Comparison of ENCODE assay signal across 8 cellular contexts in the genomic region with DNA sequence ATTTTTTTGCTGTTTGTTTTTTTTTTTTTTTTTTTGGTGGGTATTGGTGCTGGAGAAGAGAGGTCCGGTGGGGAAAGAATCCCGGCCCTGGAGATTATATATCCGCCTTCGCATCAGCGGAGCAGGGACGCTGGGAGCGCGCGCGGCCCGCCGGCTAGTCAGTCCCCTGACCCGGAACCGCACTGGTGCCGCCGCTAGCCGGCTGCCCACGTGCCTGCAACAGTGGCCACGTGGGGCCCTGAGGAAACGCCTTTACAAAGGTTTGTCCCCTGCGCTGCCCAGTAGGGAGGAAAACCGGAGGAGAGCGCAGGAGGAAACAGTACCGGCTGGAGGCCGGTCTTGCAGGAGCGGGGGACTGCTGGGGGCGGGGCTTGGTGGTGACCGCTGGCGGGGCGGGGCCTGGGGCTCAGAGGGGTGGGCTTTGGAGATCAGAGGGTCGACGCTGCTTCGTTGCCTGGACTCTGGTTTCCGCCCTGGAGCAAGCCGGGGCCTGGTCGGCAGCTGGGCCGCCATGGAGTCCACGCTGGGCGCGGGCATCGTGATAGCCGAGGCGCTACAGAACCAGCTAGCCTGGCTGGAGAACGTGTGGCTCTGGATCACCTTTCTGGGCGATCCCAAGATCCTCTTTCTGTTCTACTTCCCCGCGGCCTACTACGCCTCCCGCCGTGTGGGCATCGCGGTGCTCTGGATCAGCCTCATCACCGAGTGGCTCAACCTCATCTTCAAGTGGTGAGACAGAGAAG. TPM values are rescaled to one million over a fixed set of nuclear protein-coding genes. Genes with fewer than 3 reads are reported as not detected.
DNase-seq lines count a peak whose midpoint lies in the region; ATAC-seq and TF ChIP-seq lines count a peak whose summit lies in the region.

A gene with protein sequence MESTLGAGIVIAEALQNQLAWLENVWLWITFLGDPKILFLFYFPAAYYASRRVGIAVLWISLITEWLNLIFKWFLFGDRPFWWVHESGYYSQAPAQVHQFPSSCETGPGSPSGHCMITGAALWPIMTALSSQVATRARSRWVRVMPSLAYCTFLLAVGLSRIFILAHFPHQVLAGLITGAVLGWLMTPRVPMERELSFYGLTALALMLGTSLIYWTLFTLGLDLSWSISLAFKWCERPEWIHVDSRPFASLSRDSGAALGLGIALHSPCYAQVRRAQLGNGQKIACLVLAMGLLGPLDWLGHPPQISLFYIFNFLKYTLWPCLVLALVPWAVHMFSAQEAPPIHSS (plus strand): TSS at position 281 of the 743 bp plus-strand sequence. CDS start 231 bp downstream, at position 512.

- H3K27ac ChIP-seq in A673 (ENCODE audit: low read depth, low read length, poor library complexity, severe bottlenecking) (peak within 1 kb of the TSS; percentile 65), WERI-Rb-1 (peak within 1 kb of the TSS; percentile 95)

- H3K4me1 ChIP-seq in A673 (ENCODE audit: insufficient read depth, low read length, poor library complexity, severe bottlenecking) = peaks cover 3% of the 10 kb centered on the region

- no TSS peak for BruUV-seq in A673 (replicated peaks; lab: Mats Ljungman, UMichigan)

- TF ChIP-seq CTCF in A673 (conservative IDR thresholded peaks at IDR 0.05; ENCODE audit: low read depth, low read length) = no peak
- no peak for TF ChIP-seq CTCF in WERI-Rb-1 (IDR thresholded peaks at IDR 0.05; ENCODE audit: low read depth, low read length)
- TF ChIP-seq CTCF in cardiac fibroblast (IDR thresholded peaks at IDR 0.05; ENCODE audit: low read depth, low read length) = peak; percentile 1

- H3K9me3 ChIP-seq in A673 (ENCODE audit: low read depth, low read length, poor library complexity, severe bottlenecking) (no peaks in the 10 kb centered on the region), WERI-Rb-1 (ENCODE audit: severe bottlenecking) (no peaks in the 10 kb centered on the region)

- no peaks in the 10 kb centered on the region for H3K27me3 ChIP-seq in A673 (replicated peaks; ENCODE audit: insufficient read depth, low read depth, low read length, poor library complexity)
- H3K27me3 ChIP-seq in WERI-Rb-1 (ENCODE audit: insufficient read depth, low read depth, severe bottlenecking) = no peaks in the 10 kb centered on the region

- DNase-seq in A673 (ENCODE audit: low spot score) (peak; percentile 93), NCI-H2196 (lab: John Stamatoyannopoulos, UW; ENCODE audit: unreplicated experiment) (peak; percentile 97), WERI-Rb-1 (peak; percentile 100), cardiac fibroblast (ENCODE audit: low read depth in 2 of 2) (peak; percentile 98 to 99), iPS-NIHi7 (ENCODE audit: extremely low spot score) (peak; percentile 99), smooth muscle cell of the brain vasculature (ENCODE audit: low read depth, low spot score) (peak; percentile 95)

- intact Hi-C loops in A673 (cut with micrococcal nuclease; ENCODE audit: unreplicated experiment) = no loop called here

- H3K36me3 ChIP-seq in A673 (ENCODE audit: insufficient read depth, low read length, poor library complexity, severe bottlenecking) (no peaks in the 10 kb centered on the region), WERI-Rb-1 (peaks cover 28% of the 10 kb centered on the region)

- POLR2A ChIA-PET in A673 (lab: Charles Lee; ENCODE audit: low non-redundant PET) = interaction anchor here (0.6 kb wide), 1 partner anchor 30 kb away, joined by 7 read pairs; no protein-coding TSS in a partner anchor

- CTCF ChIA-PET in A673 (lab: Charles Lee) = interaction anchor here (0.6 to 0.7 kb wide), 2 partner anchors 35 to 84 kb away, joined by 4 to 12 read pairs; no protein-coding TSS in a partner anchor

- ATAC-seq in GM18861 (IDR thresholded peaks at IDR 0.05; ENCODE audit: unreplicated experiment) (peak; percentile 69), HG03103 (IDR thresholded peaks at IDR 0.05; ENCODE audit: low read depth, unreplicated experiment) (peak; percentile 49)

- H3K4me3 ChIP-seq in A673 (ENCODE audit: low read depth, low read length, poor library complexity, severe bottlenecking) (peak within 1 kb of the TSS; percentile 59), WERI-Rb-1 (ENCODE audit: low read depth, low read length) (peak within 1 kb of the TSS; percentile 82), cardiac fibroblast (replicated peaks in 1 of 2; ENCODE audit: low read depth in 2 of 2, low read length in 2 of 2) (peak within 1 kb of the TSS; percentile 72 to 80)

RNA-seq across cellular contexts. Expression of the gene that starts here (rescaled TPM):
- total RNA-seq in A673 (2021) = 47.0 and 57.9 TPM in 2 replicates

Comparison
In these comparisons a context has a peak if more than half of its experiments do, and no peak if none do; other contexts are left out.
1. Peak in every context shown above with its lines: DNase-seq, ATAC-seq, H3K4me3 ChIP-seq and H3K27ac ChIP-seq.